1 cellular context compared by ENCODE assay signal in the genomic region with DNA sequence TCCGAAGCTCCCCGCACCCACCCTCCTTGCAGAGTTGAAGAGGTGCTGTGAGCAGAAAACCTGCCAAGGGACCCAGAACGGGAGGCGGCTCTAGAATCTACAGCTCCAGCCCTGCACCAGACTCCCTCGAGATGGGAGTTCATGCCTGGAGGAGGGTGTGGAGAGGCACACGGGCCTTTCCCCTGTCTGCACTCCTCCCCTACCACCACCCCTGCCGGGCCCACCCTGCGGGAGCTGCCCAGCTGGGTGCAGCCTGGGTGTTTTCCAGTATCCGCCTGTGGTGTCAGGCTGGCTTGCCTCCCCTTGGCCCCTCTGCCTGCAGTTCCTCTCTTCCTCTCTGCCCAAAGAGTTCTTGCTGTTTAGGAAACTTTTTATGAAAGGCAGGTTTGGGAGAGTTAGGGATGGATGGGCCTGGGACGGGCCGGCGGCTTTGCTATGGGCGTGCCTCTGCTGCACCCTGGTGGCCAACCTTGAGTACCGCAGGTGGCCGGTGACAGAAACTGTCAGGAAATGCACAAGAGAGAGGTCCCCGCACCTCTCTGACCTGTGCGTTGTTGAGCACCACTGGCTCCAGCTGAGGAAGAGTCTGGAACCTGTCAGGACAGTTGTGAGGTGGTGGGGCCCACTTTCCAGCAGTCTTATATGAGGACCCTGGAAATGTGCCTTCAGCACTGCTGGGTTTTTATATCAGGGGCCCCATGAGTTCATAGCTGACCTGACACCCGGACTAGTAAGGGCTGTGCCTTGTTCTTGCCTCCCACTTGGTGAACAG.
TF ChIP-seq lines count a peak whose summit lies in the region.

No MANE protein-coding gene starts in this region.

TF ChIP-seq in GM23338, 12 proteins besides CTCF, POLR2A, EP300 and RAD21 (continued from another document):
- TF ChIP-seq ZNF462 (CRISPR knock-in tag; IDR thresholded peaks at IDR 0.05), result no peak
- TF ChIP-seq CREB1 (CRISPR knock-in tag; IDR thresholded peaks at IDR 0.05; ENCODE audit: low read depth), result no peak
- TF ChIP-seq POLR2AphosphoS5 (IDR thresholded peaks at IDR 0.05; ENCODE audit: low read depth), result no peak
- TF ChIP-seq, protein P1, sequence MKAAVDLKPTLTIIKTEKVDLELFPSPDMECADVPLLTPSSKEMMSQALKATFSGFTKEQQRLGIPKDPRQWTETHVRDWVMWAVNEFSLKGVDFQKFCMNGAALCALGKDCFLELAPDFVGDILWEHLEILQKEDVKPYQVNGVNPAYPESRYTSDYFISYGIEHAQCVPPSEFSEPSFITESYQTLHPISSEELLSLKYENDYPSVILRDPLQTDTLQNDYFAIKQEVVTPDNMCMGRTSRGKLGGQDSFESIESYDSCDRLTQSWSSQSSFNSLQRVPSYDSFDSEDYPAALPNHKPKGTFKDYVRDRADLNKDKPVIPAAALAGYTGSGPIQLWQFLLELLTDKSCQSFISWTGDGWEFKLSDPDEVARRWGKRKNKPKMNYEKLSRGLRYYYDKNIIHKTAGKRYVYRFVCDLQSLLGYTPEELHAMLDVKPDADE (IDR thresholded peaks at IDR 0.05), result no peak
- TF ChIP-seq EZH2 (IDR thresholded peaks at IDR 0.05; ENCODE audit: low read depth, unreplicated experiment), result no peak
- TF ChIP-seq ZNF114 (CRISPR knock-in tag; IDR thresholded peaks at IDR 0.05), result no peak
- TF ChIP-seq NANOG (IDR thresholded peaks at IDR 0.05; ENCODE audit: borderline replicate concordance), result no peak
